In genomic region chrX:21373637-21374162, GRCh38 we compare ENCODE assay signal across 8 cellular contexts.
DNase-seq lines count a peak whose midpoint lies in the region; ATAC-seq lines count a peak whose summit lies in the region.

No MANE protein-coding gene starts in this region.

- peaks cover 29% of the 10 kb centered on the region for H3K4me1 Mint-ChIP-seq in activated naive CD8-positive, alpha-beta T cell treated with anti-CD3 and anti-CD28 coated beads, Interleukin-2, amount 50 U/mL, for 24 hours

- peak overlapping the region; percentile 64 for H3K4me3 ChIP-seq in iPS-20b (ENCODE audit: low read length)

- no peaks in the 10 kb centered on the region for H3K36me3 ChIP-seq in iPS-20b (ENCODE audit: insufficient read depth, low read depth, low read length)

- H3K4me1 ChIP-seq in iPS-20b (ENCODE audit: insufficient read depth, low read length) = no peaks in the 10 kb centered on the region; the same call in 1 of the 2 replicates

- H3K36me3 Mint-ChIP-seq in activated naive CD8-positive, alpha-beta T cell treated with anti-CD3 and anti-CD28 coated beads, Interleukin-2, amount 50 U/mL, for 24 hours (ENCODE audit: low read depth) = no peaks in the 10 kb centered on the region

- ATAC-seq in GM18858 (IDR thresholded peaks at IDR 0.05; ENCODE audit: unreplicated experiment) = peak; percentile 17
- ATAC-seq in HG02571 (IDR thresholded peaks at IDR 0.05; ENCODE audit: unreplicated experiment) = peak; percentile 25
- peak; percentile 51 for ATAC-seq in activated naive CD8-positive, alpha-beta T cell treated with anti-CD3 and anti-CD28 coated beads, Interleukin-2, amount 50 U/mL, for 24 hours

- no peak overlapping the region for H3K27ac Mint-ChIP-seq in activated naive CD8-positive, alpha-beta T cell treated with anti-CD3 and anti-CD28 coated beads, Interleukin-2, amount 50 U/mL, for 24 hours

- peak overlapping the region; percentile 89 for H3K4me3 Mint-ChIP-seq in activated naive CD8-positive, alpha-beta T cell treated with anti-CD3 and anti-CD28 coated beads, Interleukin-2, amount 50 U/mL, for 24 hours

- H3K9ac ChIP-seq in iPS-20b (ENCODE audit: low read depth, low read length) = peak overlapping the region; percentile 53; the same call in 1 of the 2 replicates

- H3K9me3 Mint-ChIP-seq in activated naive CD8-positive, alpha-beta T cell treated with anti-CD3 and anti-CD28 coated beads, Interleukin-2, amount 50 U/mL, for 24 hours = no peaks in the 10 kb centered on the region

- peak; percentile 2 for DNase-seq in NCI-H226
- DNase-seq in activated naive CD8-positive, alpha-beta T cell treated with anti-CD3 and anti-CD28 coated beads, Interleukin-2, amount 50 U/mL, for 24 hours = peak; percentile 30
- DNase-seq in stimulated activated CD4-positive, alpha-beta T cell treated with anti-CD3 and anti-CD28 coated beads, Interleukin-4, amount 100 ng/mL, for 24 hours = peak; percentile 14
- no peak for DNase-seq in SHP77 treated with DMSO at 0.1 percent for 48 hours (lab: John Stamatoyannopoulos, UW)
- DNase-seq in hippocampal formation (lab: John Stamatoyannopoulos, UW) = no peak

- peaks cover 20% of the 10 kb centered on the region for H3K27me3 ChIP-seq in iPS-20b (ENCODE audit: insufficient read depth, low read length)

- no peak overlapping the region for H3K27ac ChIP-seq in iPS-20b (ENCODE audit: low read length)

- no peaks in the 10 kb centered on the region for H3K9me3 ChIP-seq in iPS-20b (ENCODE audit: insufficient read depth, low read depth, low read length)

- no peaks in the 10 kb centered on the region for H3K27me3 Mint-ChIP-seq in activated naive CD8-positive, alpha-beta T cell treated with anti-CD3 and anti-CD28 coated beads, Interleukin-2, amount 50 U/mL, for 24 hours

Comparison
In these comparisons a context has a peak if more than half of its experiments do, and no peak if none do; other contexts are left out.
1. DNase-seq: peak in NCI-H226 (single experiment), activated naive CD8-positive, alpha-beta T cell treated with anti-CD3 and anti-CD28 coated beads, Interleukin-2, amount 50 U/mL, for 24 hours (single experiment) and stimulated activated CD4-positive, alpha-beta T cell treated with anti-CD3 and anti-CD28 coated beads, Interleukin-4, amount 100 ng/mL, for 24 hours (single experiment); none in SHP77 treated with DMSO at 0.1 percent for 48 hours (single experiment) and hippocampal formation (0 of 2).
2. Peak in every context shown above with its lines, with median percentiles within 50 percentile points of each other: ATAC-seq.